Comparison of ENCODE assay signal across 23 cellular contexts in genomic region chr13:110652755-110653154, GRCh38. TPM values are rescaled to one million over a fixed set of nuclear protein-coding genes. Genes with fewer than 3 reads are reported as not detected.
A peak's percentile ranks its signal among the peaks of the same experiment; 100 is the strongest.
DNase-seq lines count a peak whose midpoint lies in the region; ATAC-seq and TF ChIP-seq lines count a peak whose summit lies in the region.
"Had no signal": no experiment of that assay in that cellular context is flagged by ENCODE, and none has a peak within 500 bp of the region (broad histone marks: within the 10 kb centered on the region; RNA-seq: fewer than 3 reads in every experiment).

No MANE protein-coding gene starts in this region.

- POLR2A ChIA-PET in PC-9 (lab: Charles Lee; ENCODE audit: unreplicated experiment) = no interaction called here

- H3K27me3 ChIP-seq in BLaER1 (no peaks in the 10 kb centered on the region), H9 (ENCODE audit: insufficient read depth, low read length) (no peaks in the 10 kb centered on the region), endodermal cell (ENCODE audit: control insufficient read depth, insufficient read depth, low read length, poor library complexity, severe bottlenecking) (no peaks in the 10 kb centered on the region), PC-9 (ENCODE audit: insufficient read depth, low read depth) (no peaks in the 10 kb centered on the region), ovary (no peaks in the 10 kb centered on the region)
- H3K27me3 ChIP-seq: MG63 had no signal

- H3K9me3 ChIP-seq in BLaER1 = no peaks in the 10 kb centered on the region
- H3K9me3 ChIP-seq in H9 (ENCODE audit: control insufficient read depth, low read depth, low read length) = no peaks in the 10 kb centered on the region
- peaks cover 2% of the 10 kb centered on the region for H3K9me3 ChIP-seq in endodermal cell (ENCODE audit: control insufficient read depth, low read length)
- H3K9me3 ChIP-seq in PC-9 (ENCODE audit: insufficient read depth, low read depth) = no peaks in the 10 kb centered on the region
- H3K9me3 ChIP-seq in ovary = no peaks in the 10 kb centered on the region
- H3K9me3 ChIP-seq: MG63 had no signal

- H3K4me1 ChIP-seq in BLaER1 (peaks cover 29% of the 10 kb centered on the region), H9 (ENCODE audit: insufficient read depth, low read length) (no peaks in the 10 kb centered on the region), endodermal cell (ENCODE audit: control insufficient read depth, insufficient read depth, low read length) (no peaks in the 10 kb centered on the region), PC-9 (replicated peaks; ENCODE audit: insufficient read depth) (no peaks in the 10 kb centered on the region), ovary (ENCODE audit: insufficient read depth) (peaks cover 4% of the 10 kb centered on the region)

- H2BK120ac ChIP-seq in H9 (ENCODE audit: low read depth, low read length, poor library complexity, severe bottlenecking) = no peak overlapping the region

- no peak overlapping the region for H2BK12ac ChIP-seq in H9 (ENCODE audit: insufficient read length, low read depth, low read length)

- no peak overlapping the region for H3K4me2 ChIP-seq in BLaER1
- no peak overlapping the region for H3K4me2 ChIP-seq in H9 (ENCODE audit: insufficient read depth, insufficient read length, low read length)
- no peak overlapping the region for H3K4me2 ChIP-seq in PC-9

- H3K27ac ChIP-seq in BLaER1 (0 out of 2 replicates have a peak overlapping the region, but pooled peaks have one; percentile 44), H9 (ENCODE audit: insufficient read length, low read depth, low read length) (no peak overlapping the region), endodermal cell (ENCODE audit: low read depth, low read length) (no peak overlapping the region), PC-9 (no peak overlapping the region), ovary (no peak overlapping the region), caudate nucleus (ENCODE audit: low read depth, low read length) (no peak overlapping the region)

- no peak overlapping the region for H4K91ac ChIP-seq in H9 (ENCODE audit: insufficient read length, low read depth, low read length)

- no peak overlapping the region for H3K18ac ChIP-seq in H9 (ENCODE audit: insufficient read length, low read depth, low read length)

- H3F3A ChIP-seq in PC-9 (ENCODE audit: insufficient read depth, low read depth) = no peaks in the 10 kb centered on the region

- TF ChIP-seq CTCF in H9 (conservative IDR thresholded peaks at IDR 0.05) (no peak), endodermal cell (conservative IDR thresholded peaks at IDR 0.05) (no peak), osteocyte (IDR thresholded peaks at IDR 0.05) (no peak), PC-9 (conservative IDR thresholded peaks at IDR 0.05) (no peak), ovary (IDR thresholded peaks at IDR 0.05) (no peak)

- no peaks in the 10 kb centered on the region for H3K79me1 ChIP-seq in H9 (ENCODE audit: insufficient read depth, low read depth, low read length, poor library complexity, severe bottlenecking)

- H3K36me3 Mint-ChIP-seq in H9 (ENCODE audit: insufficient read depth in 1 of 3, low read depth in 3 of 3) (peaks cover 3 to 32% (median 28%) of the 10 kb centered on the region in 3 experiments), endodermal cell (ENCODE audit: low read depth) (peaks cover 22% of the 10 kb centered on the region), osteocyte (ENCODE audit: unreplicated experiment) (peaks cover 33% of the 10 kb centered on the region)
- peaks cover 18% of the 10 kb centered on the region for H3K36me3 Mint-ChIP-seq in effector memory CD8-positive, alpha-beta T cell (ENCODE audit: insufficient read depth)

- CTCF ChIA-PET in PC-9 (lab: Charles Lee) = no interaction called here

- H3K56ac ChIP-seq in H9 (ENCODE audit: insufficient read length, low read depth, low read length) = no peak overlapping the region

- no peak overlapping the region for H3K4me3 Mint-ChIP-seq in H9
- no peak overlapping the region for H3K4me3 Mint-ChIP-seq in endodermal cell
- H3K4me3 Mint-ChIP-seq in osteocyte (ENCODE audit: unreplicated experiment) = no peak overlapping the region
- no peak overlapping the region for H3K4me3 Mint-ChIP-seq in effector memory CD8-positive, alpha-beta T cell

- TF ChIP-seq POLR2A in ovary (IDR thresholded peaks at IDR 0.05) = no peak

- H3K23ac ChIP-seq in H9 (ENCODE audit: insufficient read length, low read depth, low read length) = no peak overlapping the region

- intact Hi-C loops in PC-9 (cut with micrococcal nuclease; ENCODE audit: unreplicated experiment) (no loop called here), ovary (cut with DNase I) (no loop called here)

- H3K4me1 Mint-ChIP-seq in H9 = peaks cover 2 to 8% of the 10 kb centered on the region in 2 experiments
- peaks cover 9% of the 10 kb centered on the region for H3K4me1 Mint-ChIP-seq in endodermal cell
- no peaks in the 10 kb centered on the region for H3K4me1 Mint-ChIP-seq in osteocyte (ENCODE audit: unreplicated experiment)
- H3K4me1 Mint-ChIP-seq in effector memory CD8-positive, alpha-beta T cell (ENCODE audit: low read depth in 2 of 2) = peaks cover 9 to 11% of the 10 kb centered on the region in 2 donors

- H3K27me3 Mint-ChIP-seq in H9 (ENCODE audit: low read depth) (no peaks in the 10 kb centered on the region), endodermal cell (ENCODE audit: insufficient read depth) (no peaks in the 10 kb centered on the region), osteocyte (ENCODE audit: unreplicated experiment) (no peaks in the 10 kb centered on the region)
- H3K27me3 Mint-ChIP-seq in effector memory CD8-positive, alpha-beta T cell = no peaks in the 10 kb centered on the region
- H3K27me3 Mint-ChIP-seq: CD4-positive, alpha-beta memory T cell had no signal

- no peak overlapping the region for H2BK5ac ChIP-seq in H9 (ENCODE audit: insufficient read length, low read length)

- H3K27ac Mint-ChIP-seq in H9 (0 out of 7 replicates have a peak overlapping the region, but pooled peaks of 1 of the 3 experiments have one; percentile 65), endodermal cell (no peak overlapping the region), osteocyte (ENCODE audit: unreplicated experiment) (no peak overlapping the region)
- no peak overlapping the region for H3K27ac Mint-ChIP-seq in effector memory CD8-positive, alpha-beta T cell

- no peak overlapping the region for H2AK5ac ChIP-seq in H9 (ENCODE audit: insufficient read length, low read length)

- no CpG with 5 or more reads among the region's 10 CpGs for WGBS in H9 (ENCODE audit: extremely low coverage, insufficient read length, low lambda C conversion rate)
- WGBS in endodermal cell (ENCODE audit: insufficient coverage in 1 of 2, insufficient read length in 1 of 2), 2 experiments = 88 to 100% methylated on average over 1 to 9 of the region's 10 CpGs
- WGBS in ovary, 3 donors = 89 to 91% (median 89%) methylated on average over 10 of the region's 10 CpGs

- no peak overlapping the region for H3K4ac ChIP-seq in H9 (ENCODE audit: low read depth, low read length)

- TF ChIP-seq EP300 in ovary (IDR thresholded peaks at IDR 0.05) = no peak

- DNase-seq in H9 = no peak
- DNase-seq in endodermal cell = peak; percentile 32
- DNase-seq in osteocyte (ENCODE audit: extremely low spot score, unreplicated experiment) = peak; percentile 65
- DNase-seq in effector memory CD8-positive, alpha-beta T cell = no peak
- DNase-seq in PC-9 = no peak
- DNase-seq in ovary = no peak
- no peak for DNase-seq in caudate nucleus (lab: John Stamatoyannopoulos, UW)
- DNase-seq: C1 segment of cervical spinal cord; CD4-positive, alpha-beta memory T cell; COR-L47; DMS53; KG1; MG63; NCI-H1105 treated with DMSO at 0.1 percent for 48 hours; NCI-H1694; NCI-H2029 treated with DMSO at 0.1 percent for 48 hours; NCI-H446 treated with DMSO at 0.1 percent for 48 hours; NCI-H526; NCI-H82; NK-92 treated with Interleukin-12 subunit alpha and Interleukin-12 subunit beta, amount 100 ng/mL, for 24 hours; SHP77 treated with DMSO at 0.1 percent for 48 hours had no signal

- H4K8ac ChIP-seq in H9 (replicated peaks; ENCODE audit: insufficient read length, low read depth, low read length) = peak overlapping the region; percentile 19

- H3K9me2 ChIP-seq in PC-9 (ENCODE audit: insufficient read depth) = no peaks in the 10 kb centered on the region

- H4K20me1 ChIP-seq in BLaER1 = peaks cover 26% of the 10 kb centered on the region
- peaks cover 2% of the 10 kb centered on the region for H4K20me1 ChIP-seq in H9 (ENCODE audit: control insufficient read depth, insufficient read depth, insufficient read length)
- no peaks in the 10 kb centered on the region for H4K20me1 ChIP-seq in PC-9 (ENCODE audit: insufficient read depth)

- H2BK15ac ChIP-seq in H9 (ENCODE audit: low read depth, low read length) = no peak overlapping the region

- no peak overlapping the region for H2AFZ ChIP-seq in H9 (ENCODE audit: low read length)
- H2AFZ ChIP-seq in PC-9 = no peak overlapping the region

- no peak overlapping the region for H3T11ph ChIP-seq in H9 (ENCODE audit: low read length)

- peaks cover 1% of the 10 kb centered on the region in 2 experiments for H3K9me3 Mint-ChIP-seq in H9
- peaks cover 5% of the 10 kb centered on the region for H3K9me3 Mint-ChIP-seq in endodermal cell
- peaks cover 2% of the 10 kb centered on the region for H3K9me3 Mint-ChIP-seq in osteocyte (ENCODE audit: unreplicated experiment)
- H3K9me3 Mint-ChIP-seq in effector memory CD8-positive, alpha-beta T cell = no peaks in the 10 kb centered on the region
- H3K9me3 Mint-ChIP-seq: CD4-positive, alpha-beta memory T cell had no signal

- H3K4me3 ChIP-seq in BLaER1 = no peak overlapping the region
- no peak overlapping the region for H3K4me3 ChIP-seq in endodermal cell (ENCODE audit: low read length)
- H3K4me3 ChIP-seq in PC-9 = no peak overlapping the region
- H3K4me3 ChIP-seq in ovary = no peak overlapping the region
- H3K4me3 ChIP-seq: MG63 had no signal

- ATAC-seq in effector memory CD8-positive, alpha-beta T cell (replicated peaks) = no peak
- ATAC-seq: Panc1 had no signal

- no peaks in the 10 kb centered on the region for H3K23me2 ChIP-seq in H9 (ENCODE audit: insufficient read length, low read depth, low read length, poor library complexity, severe bottlenecking)

- H3K36me3 ChIP-seq in BLaER1 = peaks cover 79% of the 10 kb centered on the region
- H3K36me3 ChIP-seq in endodermal cell (ENCODE audit: control insufficient read depth, insufficient read depth, low read length) = peaks cover 25% of the 10 kb centered on the region
- no peaks in the 10 kb centered on the region for H3K36me3 ChIP-seq in PC-9 (ENCODE audit: low read depth)
- H3K36me3 ChIP-seq in ovary = no peaks in the 10 kb centered on the region

- H3K14ac ChIP-seq in H9 (ENCODE audit: insufficient read depth, low read length) = no peak overlapping the region; the same call in 1 of the 2 replicates

- no peak overlapping the region for H2BK20ac ChIP-seq in H9 (ENCODE audit: low read depth, low read length, poor library complexity, severe bottlenecking)

- BruUV-seq in PC-9 (replicated peaks; lab: Mats Ljungman, UMichigan) = no TSS peak

- no peak overlapping the region for H3K9ac ChIP-seq in BLaER1
- no peak overlapping the region for H3K9ac ChIP-seq in H9 (ENCODE audit: extremely low read depth, insufficient read length, low read length)
- H3K9ac ChIP-seq in endodermal cell (ENCODE audit: extremely low read depth, low read length, poor library complexity, severe bottlenecking) = no peak overlapping the region

- H3K79me2 ChIP-seq in H9 (ENCODE audit: insufficient read depth, low read length) = no peaks in the 10 kb centered on the region
- H3K79me2 ChIP-seq in PC-9 (ENCODE audit: low read depth) = no peaks in the 10 kb centered on the region

- no peak overlapping the region for H4K5ac ChIP-seq in H9 (ENCODE audit: insufficient read length, low read depth, low read length)

RNA-seq across cellular contexts. Expression of gene NAXD, which starts 37.4 kb away (rescaled TPM):
- total RNA-seq in H9 (2021) (24.8 and 25.5 TPM in 2 replicates), endodermal cell (10 to 100 TPM; 31.3 to 33.4 TPM), osteocyte (34.3 and 35.6 TPM in 2 replicates), PC-9 (2021) (30.2 and 35.2 TPM in 2 replicates), ovary (10 to 100 TPM; 38.1 to 67.1 (median 56.9) TPM)
- polyA plus RNA-seq in endodermal cell (2013, experiment 1 of 2) = 23.2 TPM
- 22.0 TPM for polyA plus RNA-seq in endodermal cell (2013, experiment 2 of 2)
- 10 to 100 TPM; 28.4 to 48.5 TPM for polyA plus RNA-seq in ovary

RNA-seq across cellular contexts. Expression of gene CARS2, which starts 53.2 kb away (rescaled TPM):
- 41.9 and 46.3 TPM in 2 replicates for total RNA-seq in H9 (2021)
- 10 to 100 TPM; 53.0 to 53.2 TPM for total RNA-seq in endodermal cell
- 29.5 TPM for polyA plus RNA-seq in endodermal cell (2013, experiment 1 of 2)
- polyA plus RNA-seq in endodermal cell (2013, experiment 2 of 2) = 28.6 TPM
- 57.1 and 62.2 TPM in 2 replicates for total RNA-seq in osteocyte
- 57.1 and 67.0 TPM in 2 replicates for total RNA-seq in PC-9 (2021)
- 10 to 100 TPM; 34.1 to 56.7 (median 44.3) TPM for total RNA-seq in ovary
- 10 to 100 TPM; 41.3 to 65.2 TPM for polyA plus RNA-seq in ovary

Comparison
In these comparisons a context has a peak if more than half of its experiments do, and no peak if none do; other contexts are left out.
1. DNase-seq: peak in endodermal cell (single experiment) and osteocyte (single experiment); none in H9 (single experiment), effector memory CD8-positive, alpha-beta T cell (0 of 3), PC-9 (0 of 2), ovary (0 of 5) and caudate nucleus (0 of 61).